Comparison of ENCODE assay signal across 22 cellular contexts in genomic region chr7:104793066-104793465, GRCh38.
"Had no signal": no experiment of that assay in that cellular context is flagged by ENCODE, and none has a peak within 500 bp of the region (broad histone marks: within the 10 kb centered on the region; RNA-seq: fewer than 3 reads in every experiment).

No MANE protein-coding gene starts in this region.

- H3K27ac Mint-ChIP-seq: dendritic cell treated with granulocyte-macrophage colony-stimulating factor and Interleukin-4, amounts not matched to agents 40 ng/mL and 50 ng/mL, for 4 days; effector memory CD8-positive, alpha-beta T cell; naive thymus-derived CD4-positive, alpha-beta T cell; nephron progenitor cell; stimulated activated naive B cell treated with anti-CD40 and anti-IgM and Interleukin-4, amounts not matched to agents 10 μg/mL and 1 μg/mL and 100 μg/mL, for 72 hours; stimulated activated naive CD8-positive, alpha-beta T cell treated with anti-CD3 and anti-CD28 coated beads, Interleukin-15, amount 100 ng/mL, for 72 hours had no signal

- H3K27me3 ChIP-seq: hepatocyte, testis, tibial nerve, upper lobe of right lung had no signal

- H3K9me3 ChIP-seq: esophagus squamous epithelium, psoas muscle, testis, tibial nerve, upper lobe of right lung had no signal

- H3K4me2 ChIP-seq: hepatocyte had no signal

- H3K36me3 ChIP-seq: esophagus squamous epithelium, tibial nerve, upper lobe of right lung had no signal

- ATAC-seq: effector memory CD8-positive, alpha-beta T cell; left colon; left ventricle myocardium superior; naive thymus-derived CD4-positive, alpha-beta T cell; psoas muscle; sciatic nerve; stimulated activated naive B cell treated with anti-CD40 and anti-IgM and Interleukin-4, amounts not matched to agents 10 μg/mL and 1 μg/mL and 100 μg/mL, for 72 hours; stimulated activated naive CD8-positive, alpha-beta T cell treated with anti-CD3 and anti-CD28 coated beads, Interleukin-15, amount 100 ng/mL, for 72 hours; upper lobe of right lung had no signal

- H2AFZ ChIP-seq: hepatocyte had no signal

- H3K36me3 Mint-ChIP-seq: naive thymus-derived CD4-positive, alpha-beta T cell; stimulated activated naive B cell treated with anti-CD40 and anti-IgM and Interleukin-4, amounts not matched to agents 10 μg/mL and 1 μg/mL and 100 μg/mL, for 72 hours had no signal

- H3K4me3 Mint-ChIP-seq: dendritic cell treated with granulocyte-macrophage colony-stimulating factor and Interleukin-4, amounts not matched to agents 40 ng/mL and 50 ng/mL, for 4 days; effector memory CD8-positive, alpha-beta T cell; naive thymus-derived CD4-positive, alpha-beta T cell; nephron progenitor cell; stimulated activated naive B cell treated with anti-CD40 and anti-IgM and Interleukin-4, amounts not matched to agents 10 μg/mL and 1 μg/mL and 100 μg/mL, for 72 hours; stimulated activated naive CD8-positive, alpha-beta T cell treated with anti-CD3 and anti-CD28 coated beads, Interleukin-15, amount 100 ng/mL, for 72 hours had no signal

- H3K27ac ChIP-seq: esophagus squamous epithelium, hepatocyte, psoas muscle, skin epidermis, testis, tibial nerve, upper lobe of right lung had no signal

- H3K4me1 Mint-ChIP-seq: naive thymus-derived CD4-positive, alpha-beta T cell; nephron progenitor cell; stimulated activated naive B cell treated with anti-CD40 and anti-IgM and Interleukin-4, amounts not matched to agents 10 μg/mL and 1 μg/mL and 100 μg/mL, for 72 hours; stimulated activated naive CD8-positive, alpha-beta T cell treated with anti-CD3 and anti-CD28 coated beads, Interleukin-15, amount 100 ng/mL, for 72 hours had no signal

- H3K27me3 Mint-ChIP-seq: dendritic cell treated with granulocyte-macrophage colony-stimulating factor and Interleukin-4, amounts not matched to agents 40 ng/mL and 50 ng/mL, for 4 days had no signal

- H3K4me3 ChIP-seq: esophagus squamous epithelium, hepatocyte, lung, psoas muscle, skin epidermis, testis, tibial nerve, upper lobe of right lung had no signal

- H3K9me3 Mint-ChIP-seq: dendritic cell treated with granulocyte-macrophage colony-stimulating factor and Interleukin-4, amounts not matched to agents 40 ng/mL and 50 ng/mL, for 4 days; effector memory CD8-positive, alpha-beta T cell; naive thymus-derived CD4-positive, alpha-beta T cell; nephron progenitor cell; stimulated activated naive B cell treated with anti-CD40 and anti-IgM and Interleukin-4, amounts not matched to agents 10 μg/mL and 1 μg/mL and 100 μg/mL, for 72 hours; stimulated activated naive CD8-positive, alpha-beta T cell treated with anti-CD3 and anti-CD28 coated beads, Interleukin-15, amount 100 ng/mL, for 72 hours had no signal

- DNase-seq: effector memory CD8-positive, alpha-beta T cell; esophagus squamous epithelium; foreskin melanocyte; head of caudate nucleus; left colon; left ventricle myocardium superior; mesendoderm; naive thymus-derived CD4-positive, alpha-beta T cell; nephron progenitor cell; psoas muscle; stimulated activated CD4-positive, alpha-beta T cell treated with anti-CD3 and anti-CD28 coated beads, Interleukin-2, amount 100 ng/mL, for 24 hours; stimulated activated CD4-positive, alpha-beta T cell treated with anti-CD3 and anti-CD28 coated beads, Interleukin-4, amount 100 ng/mL, for 4 hours; stimulated activated naive B cell treated with anti-CD40 and anti-IgM and Interleukin-4, amounts not matched to agents 10 μg/mL and 1 μg/mL and 100 μg/mL, for 72 hours; stimulated activated naive CD8-positive, alpha-beta T cell treated with anti-CD3 and anti-CD28 coated beads, Interleukin-15, amount 100 ng/mL, for 72 hours; testis; upper lobe of right lung had no signal

- H3K79me2 ChIP-seq: hepatocyte had no signal

- H3K4me1 ChIP-seq: esophagus squamous epithelium, psoas muscle, testis, upper lobe of right lung had no signal
